Comparison of ENCODE assay signal across 23 cellular contexts in genomic region chr5:94316916-94317838, GRCh38.
DNase-seq lines count a peak whose midpoint lies in the region; ATAC-seq and TF ChIP-seq lines count a peak whose summit lies in the region.
"Had no signal": no experiment of that assay in that cellular context is flagged by ENCODE, and none has a peak within 500 bp of the region (broad histone marks: within the 10 kb centered on the region; RNA-seq: fewer than 3 reads in every experiment).

No MANE protein-coding gene starts in this region.

- H3K9me3 ChIP-seq in Loucy (ENCODE audit: insufficient read depth, low read depth, low read length), result no peaks in the 10 kb centered on the region
- H3K9me3 ChIP-seq: tibial nerve had no signal

- H3K27me3 ChIP-seq in Loucy (ENCODE audit: insufficient read depth, low read length, poor library complexity, severe bottlenecking), result no peaks in the 10 kb centered on the region
- H3K27me3 ChIP-seq: tibial nerve had no signal

- H3K4me2 ChIP-seq in Loucy (ENCODE audit: low read depth, low read length, poor library complexity, severe bottlenecking), result no peak overlapping the region

- DNase-seq in DMS114 treated with DMSO at 0.1 percent for 48 hours (lab: John Stamatoyannopoulos, UW; ENCODE audit: unreplicated experiment) (peak; percentile 64), amniotic epithelial cell (ENCODE audit: low read depth) (peak; percentile 6), fibroblast of villous mesenchyme (ENCODE audit: low read depth) (peak; percentile 7), NCI-H226 (no peak), NCI-H1930 (lab: John Stamatoyannopoulos, UW) (no peak), left lobe of liver (ENCODE audit: low spot score) (no peak), dermis blood vessel endothelial cell (no peak)
- DNase-seq: activated B cell treated with CpG ODN at 0.5 μM for 24 hours; activated CD4-positive, alpha-beta memory T cell treated with anti-CD3 and anti-CD28 coated beads for 36 hours; activated T-cell treated with anti-CD3 and anti-CD28 coated beads for 4 hours; amniotic stem cell; caudate nucleus; CD4-positive, CD25-positive, alpha-beta regulatory T cell; GF-D8; HCEC 1CT; Karpas-422; NCI-H1417; NCI-H2171; nephron progenitor cell; stimulated activated naive CD4-positive, alpha-beta T cell treated with Interleukin-2 at 50 U/mL for 16 hours; T-helper 2 cell had no signal

- H3K4me1 ChIP-seq in Loucy (ENCODE audit: insufficient read depth, low read length, poor library complexity, severe bottlenecking), result peaks cover 11% of the 10 kb centered on the region

- H3K36me3 ChIP-seq in Loucy (ENCODE audit: insufficient read depth, low read length), result no peaks in the 10 kb centered on the region
- H3K36me3 ChIP-seq: tibial nerve had no signal

- H3K79me2 ChIP-seq in Loucy (ENCODE audit: insufficient read depth, low read length), result no peaks in the 10 kb centered on the region

- no peak overlapping the region for H3K9ac ChIP-seq in Loucy (ENCODE audit: low read depth, low read length, poor library complexity, severe bottlenecking)

- H3F3A ChIP-seq in Loucy (ENCODE audit: low read depth), result no peaks in the 10 kb centered on the region

- H3K9me2 ChIP-seq in Loucy (replicated peaks; ENCODE audit: low read depth, low read length), result no peaks in the 10 kb centered on the region

- ATAC-seq in left lobe of liver, result no peak

- no peaks in the 10 kb centered on the region for H4K20me1 ChIP-seq in Loucy (ENCODE audit: insufficient read depth, low read length, poor library complexity, severe bottlenecking)

- H3K4me3 ChIP-seq in Loucy (ENCODE audit: low read length, poor library complexity, severe bottlenecking), result no peak overlapping the region
- H3K4me3 ChIP-seq in fibroblast of villous mesenchyme (ENCODE audit: low read depth, low read length), result no peak overlapping the region
- H3K4me3 ChIP-seq: tibial nerve had no signal

- TF ChIP-seq CTCF in Loucy (conservative IDR thresholded peaks at IDR 0.05; ENCODE audit: low read length) (no peak), fibroblast of villous mesenchyme (IDR thresholded peaks at IDR 0.05; ENCODE audit: insufficient read depth, low read depth, low read length) (no peak)

- peak overlapping the region; percentile 61; the same call in 1 of the 2 replicates for H2AFZ ChIP-seq in Loucy (ENCODE audit: low read length)

Comparison
In these comparisons a context has a peak if more than half of its experiments do, and no peak if none do; other contexts are left out.
1. DNase-seq: peak in DMS114 treated with DMSO at 0.1 percent for 48 hours (single experiment), amniotic epithelial cell (single experiment) and fibroblast of villous mesenchyme (single experiment); none in NCI-H226 (single experiment), NCI-H1930 (0 of 2), left lobe of liver (single experiment) and dermis blood vessel endothelial cell (single experiment).